11 cellular contexts compared by ENCODE assay signal in the genomic region with DNA sequence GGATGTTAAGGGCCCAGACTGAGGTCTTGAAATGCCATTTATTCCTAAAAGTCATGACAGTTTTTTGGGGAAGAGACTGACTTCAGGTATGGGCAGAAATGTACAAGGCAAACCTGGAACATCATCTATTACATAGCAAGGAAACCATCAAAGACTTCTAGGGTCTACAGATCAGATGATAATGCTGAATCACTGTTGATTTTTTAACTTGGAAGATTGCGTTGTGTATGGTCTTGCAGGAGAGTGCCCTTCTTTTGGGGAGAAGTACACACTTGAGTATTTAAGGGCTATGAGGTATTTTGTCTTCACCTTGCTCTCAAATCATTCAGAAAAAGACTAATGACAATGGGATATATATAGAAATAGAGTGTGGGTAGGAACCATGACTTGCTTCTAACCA. TPM values are rescaled to one million over a fixed set of nuclear protein-coding genes. Genes with fewer than 3 reads are reported as not detected.
"Had no signal": no experiment of that assay in that cellular context is flagged by ENCODE, and none has a peak within 500 bp of the region (broad histone marks: within the 10 kb centered on the region; RNA-seq: fewer than 3 reads in every experiment).

No MANE protein-coding gene starts in this region.

- FAIRE-seq: H1, H54 had no signal

- H3K4me3 ChIP-seq: GM23248, GM23338, HAP-1 had no signal

- H3K27ac Mint-ChIP-seq: GM23338, H9, HFFc6 had no signal

- ATAC-seq: GM23338, HCT116 had no signal

- H3K36me3 ChIP-seq: HAP-1 had no signal

- H3K9me3 Mint-ChIP-seq: GM23338, H9, HFFc6 had no signal

- DNase-seq: GM23248, GOT3, H7, H9, HCEC 1CT, HFFc6 had no signal

- H3K27ac ChIP-seq: GM23248 had no signal

- H3K9me3 ChIP-seq: HAP-1 had no signal

- H3K4me3 Mint-ChIP-seq: GM23338, H9, HFFc6 had no signal

- H2AFZ ChIP-seq: GM23248, GM23338 had no signal

- H3K4me2 ChIP-seq: GM23338 had no signal

- H3K9ac ChIP-seq: GM23248 had no signal

- H3K4me1 ChIP-seq: HAP-1 had no signal

RNA-seq across cellular contexts. Expression of a gene that starts 15.4 kb away (rescaled TPM):
- total RNA-seq: GM23248, H7, H9, HFFc6 had no signal
- polyA plus RNA-seq: GM23248, GM23338 had no signal
